Comparison of ENCODE assay signal across 31 cellular contexts in genomic region chr12:109640961-109641360, GRCh38.
"Had no signal": no experiment of that assay in that cellular context is flagged by ENCODE, and none has a peak within 500 bp of the region (broad histone marks: within the 10 kb centered on the region; RNA-seq: fewer than 3 reads in every experiment).

No MANE protein-coding gene starts in this region.

- H3K4me1 Mint-ChIP-seq: activated B cell treated with CpG ODN at 0.5 μM for 24 hours; activated naive CD8-positive, alpha-beta T cell treated with anti-CD3 and anti-CD28 coated beads for 36 hours had no signal

- H3K27me3 Mint-ChIP-seq: activated CD4-positive, alpha-beta memory T cell treated with anti-CD3 and anti-CD28 coated beads for 36 hours had no signal

- H3K27ac Mint-ChIP-seq: activated B cell treated with CpG ODN at 0.5 μM for 24 hours; activated CD4-positive, alpha-beta memory T cell treated with anti-CD3 and anti-CD28 coated beads for 36 hours; activated naive CD4-positive, alpha-beta T cell treated with anti-CD3 and anti-CD28 coated beads for 36 hours; activated naive CD8-positive, alpha-beta T cell treated with anti-CD3 and anti-CD28 coated beads for 36 hours; activated T-helper 1 cell treated with anti-CD3 and anti-CD28 coated beads, Interleukin-12 subunit alpha, Interleukin-12 subunit beta, Interleukin-2, Interleukin-4 antibody, amounts not matched to agents 30 ng/mL and 10 ng/mL and 1 ng/mL, durations not matched to agents 14 hours and 24 hours and 36 hours; dendritic cell treated with granulocyte-macrophage colony-stimulating factor and Interleukin-4, amounts not matched to agents 40 ng/mL and 50 ng/mL, for 4 days; T-helper 1 cell treated with Interleukin-12 subunit alpha and Interleukin-12 subunit beta and Interleukin-4 antibody, amounts not matched to agents 30 μg/mL and 1 μg/mL, for 36 hours; T-helper 2 cell treated with Interferon-gamma antibody and Interleukin-4, amounts not matched to agents 5 μg/mL and 100 μg/mL, for 36 hours had no signal

- H3K9me3 Mint-ChIP-seq: activated B cell treated with CpG ODN at 0.5 μM for 24 hours; activated CD4-positive, alpha-beta memory T cell treated with anti-CD3 and anti-CD28 coated beads for 36 hours; activated naive CD4-positive, alpha-beta T cell treated with anti-CD3 and anti-CD28 coated beads for 36 hours; activated naive CD8-positive, alpha-beta T cell treated with anti-CD3 and anti-CD28 coated beads for 36 hours; activated T-cell treated with anti-CD3 and anti-CD28 coated beads, Interleukin-2, amount 50 U/mL, for 4 hours; activated T-helper 1 cell treated with anti-CD3 and anti-CD28 coated beads, Interleukin-12 subunit alpha, Interleukin-12 subunit beta, Interleukin-2, Interleukin-4 antibody, amounts not matched to agents 30 ng/mL and 10 ng/mL and 1 ng/mL, durations not matched to agents 14 hours and 24 hours and 36 hours; dendritic cell treated with granulocyte-macrophage colony-stimulating factor and Interleukin-4, amounts not matched to agents 40 ng/mL and 50 ng/mL, for 4 days; T-helper 1 cell treated with Interleukin-12 subunit alpha and Interleukin-12 subunit beta and Interleukin-4 antibody, amounts not matched to agents 30 μg/mL and 1 μg/mL, for 36 hours; T-helper 2 cell treated with Interferon-gamma antibody and Interleukin-4, amounts not matched to agents 5 μg/mL and 100 μg/mL, for 36 hours had no signal

- H3K36me3 Mint-ChIP-seq: activated CD4-positive, alpha-beta memory T cell treated with anti-CD3 and anti-CD28 coated beads for 36 hours; activated naive CD8-positive, alpha-beta T cell treated with anti-CD3 and anti-CD28 coated beads for 36 hours had no signal

- ATAC-seq: activated T-cell treated with anti-CD3 and anti-CD28 coated beads, Interleukin-2, amount 50 U/mL, for 4 hours; PC-3; Right ventricle myocardium inferior had no signal

- DNase-seq: activated B cell treated with CpG ODN at 0.5 μM for 24 hours; activated CD4-positive, alpha-beta memory T cell treated with anti-CD3 and anti-CD28 coated beads for 36 hours; activated CD4-positive, alpha-beta T cell treated with anti-CD3 and anti-CD28 coated beads for 4 hours; activated CD4-positive, alpha-beta T cell treated with anti-CD3 and anti-CD28 coated beads, Interleukin-2, amount 50 U/mL, for 1 hour; activated CD4-positive, CD25-positive, alpha-beta regulatory T cell treated with anti-CD3 and anti-CD28 coated beads, Interleukin-2, amount 50 U/mL, for 72 hours; activated CD8-positive, alpha-beta memory T cell treated with anti-CD3 and anti-CD28 coated beads, Interleukin-2, amount 50 U/mL, for 4 hours; activated gamma-delta T cell treated with Interleukin-2 at 50 U/mL for 16 hours; activated naive CD4-positive, alpha-beta T cell treated with anti-CD3 and anti-CD28 coated beads for 36 hours; activated naive CD8-positive, alpha-beta T cell treated with anti-CD3 and anti-CD28 coated beads for 36 hours; activated T-cell treated with anti-CD3 and anti-CD28 coated beads for 4 hours; activated T-cell treated with anti-CD3 and anti-CD28 coated beads, Interleukin-2, amount 50 U/mL, for 4 hours; amniotic stem cell; aorta; brain microvascular endothelial cell; central memory CD4-positive, alpha-beta T cell; colonic mucosa; NCI-H1092 treated with DMSO at 0.1 percent for 48 hours; NCI-H1417; NCI-H146; NCI-H187; NCI-H2081 treated with DMSO at 0.1 percent for 48 hours; NCI-H510A; NCI-H526; NK-92 treated with Interleukin-12 subunit alpha and Interleukin-12 subunit beta, amount 100 ng/mL, for 24 hours; PC-3; Peyer's patch had no signal

- H3K4me3 Mint-ChIP-seq: activated B cell treated with CpG ODN at 0.5 μM for 24 hours; activated CD4-positive, alpha-beta memory T cell treated with anti-CD3 and anti-CD28 coated beads for 36 hours; activated naive CD4-positive, alpha-beta T cell treated with anti-CD3 and anti-CD28 coated beads for 36 hours; activated naive CD8-positive, alpha-beta T cell treated with anti-CD3 and anti-CD28 coated beads for 36 hours; activated T-cell treated with anti-CD3 and anti-CD28 coated beads, Interleukin-2, amount 50 U/mL, for 4 hours; activated T-helper 1 cell treated with anti-CD3 and anti-CD28 coated beads, Interleukin-12 subunit alpha, Interleukin-12 subunit beta, Interleukin-2, Interleukin-4 antibody, amounts not matched to agents 30 ng/mL and 10 ng/mL and 1 ng/mL, durations not matched to agents 14 hours and 24 hours and 36 hours; dendritic cell treated with granulocyte-macrophage colony-stimulating factor and Interleukin-4, amounts not matched to agents 40 ng/mL and 50 ng/mL, for 4 days; T-helper 1 cell treated with Interleukin-12 subunit alpha and Interleukin-12 subunit beta and Interleukin-4 antibody, amounts not matched to agents 30 μg/mL and 1 μg/mL, for 36 hours; T-helper 2 cell treated with Interferon-gamma antibody and Interleukin-4, amounts not matched to agents 5 μg/mL and 100 μg/mL, for 36 hours had no signal
